ENCODE assay signal across 2 cellular contexts in the genomic region with DNA sequence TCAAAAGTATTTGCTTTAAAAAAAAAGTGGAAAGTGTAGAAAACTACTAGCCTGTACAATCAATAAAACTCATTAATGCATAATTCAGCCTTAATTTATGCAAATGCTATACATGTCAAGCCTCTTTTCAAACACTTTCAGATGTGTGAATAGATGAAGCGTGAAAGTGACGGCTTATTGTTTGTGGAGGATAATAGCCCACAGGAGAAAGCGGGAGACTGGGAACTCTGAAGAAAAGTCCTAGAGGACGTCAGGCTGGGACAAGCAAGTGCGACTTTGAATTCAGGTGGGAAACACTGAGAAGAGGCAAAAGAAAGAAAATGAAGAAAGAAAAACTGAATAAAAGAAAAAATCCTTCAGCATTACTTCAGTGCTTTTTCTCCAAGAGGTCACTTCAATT.
TF ChIP-seq lines count a peak whose summit lies in the region.

No MANE protein-coding gene starts in this region.

TF ChIP-seq in SK-N-SH, 30 proteins besides CTCF, POLR2A, EP300 and RAD21 (continued from another document):
- TF ChIP-seq, protein P1, sequence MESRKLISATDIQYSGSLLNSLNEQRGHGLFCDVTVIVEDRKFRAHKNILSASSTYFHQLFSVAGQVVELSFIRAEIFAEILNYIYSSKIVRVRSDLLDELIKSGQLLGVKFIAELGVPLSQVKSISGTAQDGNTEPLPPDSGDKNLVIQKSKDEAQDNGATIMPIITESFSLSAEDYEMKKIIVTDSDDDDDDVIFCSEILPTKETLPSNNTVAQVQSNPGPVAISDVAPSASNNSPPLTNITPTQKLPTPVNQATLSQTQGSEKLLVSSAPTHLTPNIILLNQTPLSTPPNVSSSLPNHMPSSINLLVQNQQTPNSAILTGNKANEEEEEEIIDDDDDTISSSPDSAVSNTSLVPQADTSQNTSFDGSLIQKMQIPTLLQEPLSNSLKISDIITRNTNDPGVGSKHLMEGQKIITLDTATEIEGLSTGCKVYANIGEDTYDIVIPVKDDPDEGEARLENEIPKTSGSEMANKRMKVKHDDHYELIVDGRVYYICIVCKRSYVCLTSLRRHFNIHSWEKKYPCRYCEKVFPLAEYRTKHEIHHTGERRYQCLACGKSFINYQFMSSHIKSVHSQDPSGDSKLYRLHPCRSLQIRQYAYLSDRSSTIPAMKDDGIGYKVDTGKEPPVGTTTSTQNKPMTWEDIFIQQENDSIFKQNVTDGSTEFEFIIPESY (IDR thresholded peaks at IDR 0.05; ENCODE audit: borderline replicate concordance, low read depth) = no peak
- no peak for TF ChIP-seq CHD2 (IDR thresholded peaks at IDR 0.05; ENCODE audit: low read length, partially characterized antibody)
- TF ChIP-seq, protein P2, sequence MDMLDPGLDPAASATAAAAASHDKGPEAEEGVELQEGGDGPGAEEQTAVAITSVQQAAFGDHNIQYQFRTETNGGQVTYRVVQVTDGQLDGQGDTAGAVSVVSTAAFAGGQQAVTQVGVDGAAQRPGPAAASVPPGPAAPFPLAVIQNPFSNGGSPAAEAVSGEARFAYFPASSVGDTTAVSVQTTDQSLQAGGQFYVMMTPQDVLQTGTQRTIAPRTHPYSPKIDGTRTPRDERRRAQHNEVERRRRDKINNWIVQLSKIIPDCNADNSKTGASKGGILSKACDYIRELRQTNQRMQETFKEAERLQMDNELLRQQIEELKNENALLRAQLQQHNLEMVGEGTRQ (IDR thresholded peaks at IDR 0.05; ENCODE audit: borderline replicate concordance, low read depth, low read length) = no peak

TF ChIP-seq in SK-N-SH treated with all-trans-retinoic acid at 6 μM for 48 hours, 23 proteins besides CTCF, POLR2A, EP300 and RAD21 (continued from another document):
- TF ChIP-seq, protein P3, sequence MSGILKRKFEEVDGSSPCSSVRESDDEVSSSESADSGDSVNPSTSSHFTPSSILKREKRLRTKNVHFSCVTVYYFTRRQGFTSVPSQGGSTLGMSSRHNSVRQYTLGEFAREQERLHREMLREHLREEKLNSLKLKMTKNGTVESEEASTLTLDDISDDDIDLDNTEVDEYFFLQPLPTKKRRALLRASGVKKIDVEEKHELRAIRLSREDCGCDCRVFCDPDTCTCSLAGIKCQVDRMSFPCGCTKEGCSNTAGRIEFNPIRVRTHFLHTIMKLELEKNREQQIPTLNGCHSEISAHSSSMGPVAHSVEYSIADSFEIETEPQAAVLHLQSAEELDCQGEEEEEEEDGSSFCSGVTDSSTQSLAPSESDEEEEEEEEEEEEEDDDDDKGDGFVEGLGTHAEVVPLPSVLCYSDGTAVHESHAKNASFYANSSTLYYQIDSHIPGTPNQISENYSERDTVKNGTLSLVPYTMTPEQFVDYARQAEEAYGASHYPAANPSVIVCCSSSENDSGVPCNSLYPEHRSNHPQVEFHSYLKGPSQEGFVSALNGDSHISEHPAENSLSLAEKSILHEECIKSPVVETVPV (CRISPR knock-in tag; IDR thresholded peaks at IDR 0.05) = no peak
- no peak for TF ChIP-seq ISL1 (CRISPR knock-in tag; IDR thresholded peaks at IDR 0.05)
- TF ChIP-seq, protein P4, sequence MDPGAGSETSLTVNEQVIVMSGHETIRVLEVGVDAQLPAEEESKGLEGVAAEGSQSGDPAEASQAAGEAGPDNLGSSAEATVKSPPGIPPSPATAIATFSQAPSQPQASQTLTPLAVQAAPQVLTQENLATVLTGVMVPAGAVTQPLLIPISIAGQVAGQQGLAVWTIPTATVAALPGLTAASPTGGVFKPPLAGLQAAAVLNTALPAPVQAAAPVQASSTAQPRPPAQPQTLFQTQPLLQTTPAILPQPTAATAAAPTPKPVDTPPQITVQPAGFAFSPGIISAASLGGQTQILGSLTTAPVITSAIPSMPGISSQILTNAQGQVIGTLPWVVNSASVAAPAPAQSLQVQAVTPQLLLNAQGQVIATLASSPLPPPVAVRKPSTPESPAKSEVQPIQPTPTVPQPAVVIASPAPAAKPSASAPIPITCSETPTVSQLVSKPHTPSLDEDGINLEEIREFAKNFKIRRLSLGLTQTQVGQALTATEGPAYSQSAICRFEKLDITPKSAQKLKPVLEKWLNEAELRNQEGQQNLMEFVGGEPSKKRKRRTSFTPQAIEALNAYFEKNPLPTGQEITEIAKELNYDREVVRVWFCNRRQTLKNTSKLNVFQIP (CRISPR knock-in tag; IDR thresholded peaks at IDR 0.05; ENCODE audit: borderline replicate concordance, low read depth) = no peak
- TF ChIP-seq ARNTL (CRISPR knock-in tag; IDR thresholded peaks at IDR 0.05; ENCODE audit: borderline replicate concordance, low read depth) = no peak
- no peak for TF ChIP-seq TCF4 (CRISPR knock-in tag; IDR thresholded peaks at IDR 0.05; ENCODE audit: borderline replicate concordance)
- TF ChIP-seq GLIS3 (CRISPR knock-in tag; IDR thresholded peaks at IDR 0.05) = no peak
- no peak for TF ChIP-seq ZFP30 (CRISPR knock-in tag; IDR thresholded peaks at IDR 0.05)
- no peak for TF ChIP-seq ZNF70 (CRISPR knock-in tag; IDR thresholded peaks at IDR 0.05)
- TF ChIP-seq, protein P5, sequence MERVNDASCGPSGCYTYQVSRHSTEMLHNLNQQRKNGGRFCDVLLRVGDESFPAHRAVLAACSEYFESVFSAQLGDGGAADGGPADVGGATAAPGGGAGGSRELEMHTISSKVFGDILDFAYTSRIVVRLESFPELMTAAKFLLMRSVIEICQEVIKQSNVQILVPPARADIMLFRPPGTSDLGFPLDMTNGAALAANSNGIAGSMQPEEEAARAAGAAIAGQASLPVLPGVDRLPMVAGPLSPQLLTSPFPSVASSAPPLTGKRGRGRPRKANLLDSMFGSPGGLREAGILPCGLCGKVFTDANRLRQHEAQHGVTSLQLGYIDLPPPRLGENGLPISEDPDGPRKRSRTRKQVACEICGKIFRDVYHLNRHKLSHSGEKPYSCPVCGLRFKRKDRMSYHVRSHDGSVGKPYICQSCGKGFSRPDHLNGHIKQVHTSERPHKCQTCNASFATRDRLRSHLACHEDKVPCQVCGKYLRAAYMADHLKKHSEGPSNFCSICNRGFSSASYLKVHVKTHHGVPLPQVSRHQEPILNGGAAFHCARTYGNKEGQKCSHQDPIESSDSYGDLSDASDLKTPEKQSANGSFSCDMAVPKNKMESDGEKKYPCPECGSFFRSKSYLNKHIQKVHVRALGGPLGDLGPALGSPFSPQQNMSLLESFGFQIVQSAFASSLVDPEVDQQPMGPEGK (CRISPR knock-in tag; IDR thresholded peaks at IDR 0.05; ENCODE audit: borderline replicate concordance) = no peak
- no peak for TF ChIP-seq ZNF8 (CRISPR knock-in tag; IDR thresholded peaks at IDR 0.05)
- no peak for TF ChIP-seq RARB (CRISPR knock-in tag; IDR thresholded peaks at IDR 0.05)
- TF ChIP-seq ESRRG (CRISPR knock-in tag; IDR thresholded peaks at IDR 0.05) = no peak
- no peak for TF ChIP-seq OSR1 (CRISPR knock-in tag; IDR thresholded peaks at IDR 0.05)
- TF ChIP-seq, protein P6, sequence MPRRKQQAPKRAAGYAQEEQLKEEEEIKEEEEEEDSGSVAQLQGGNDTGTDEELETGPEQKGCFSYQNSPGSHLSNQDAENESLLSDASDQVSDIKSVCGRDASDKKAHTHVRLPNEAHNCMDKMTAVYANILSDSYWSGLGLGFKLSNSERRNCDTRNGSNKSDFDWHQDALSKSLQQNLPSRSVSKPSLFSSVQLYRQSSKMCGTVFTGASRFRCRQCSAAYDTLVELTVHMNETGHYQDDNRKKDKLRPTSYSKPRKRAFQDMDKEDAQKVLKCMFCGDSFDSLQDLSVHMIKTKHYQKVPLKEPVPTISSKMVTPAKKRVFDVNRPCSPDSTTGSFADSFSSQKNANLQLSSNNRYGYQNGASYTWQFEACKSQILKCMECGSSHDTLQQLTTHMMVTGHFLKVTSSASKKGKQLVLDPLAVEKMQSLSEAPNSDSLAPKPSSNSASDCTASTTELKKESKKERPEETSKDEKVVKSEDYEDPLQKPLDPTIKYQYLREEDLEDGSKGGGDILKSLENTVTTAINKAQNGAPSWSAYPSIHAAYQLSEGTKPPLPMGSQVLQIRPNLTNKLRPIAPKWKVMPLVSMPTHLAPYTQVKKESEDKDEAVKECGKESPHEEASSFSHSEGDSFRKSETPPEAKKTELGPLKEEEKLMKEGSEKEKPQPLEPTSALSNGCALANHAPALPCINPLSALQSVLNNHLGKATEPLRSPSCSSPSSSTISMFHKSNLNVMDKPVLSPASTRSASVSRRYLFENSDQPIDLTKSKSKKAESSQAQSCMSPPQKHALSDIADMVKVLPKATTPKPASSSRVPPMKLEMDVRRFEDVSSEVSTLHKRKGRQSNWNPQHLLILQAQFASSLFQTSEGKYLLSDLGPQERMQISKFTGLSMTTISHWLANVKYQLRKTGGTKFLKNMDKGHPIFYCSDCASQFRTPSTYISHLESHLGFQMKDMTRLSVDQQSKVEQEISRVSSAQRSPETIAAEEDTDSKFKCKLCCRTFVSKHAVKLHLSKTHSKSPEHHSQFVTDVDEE (CRISPR knock-in tag; IDR thresholded peaks at IDR 0.05) = no peak
- no peak for TF ChIP-seq ZC3H10 (CRISPR knock-in tag; IDR thresholded peaks at IDR 0.05)
- TF ChIP-seq ZFP3 (CRISPR knock-in tag; IDR thresholded peaks at IDR 0.05) = no peak
